ENCODE assay signal across 10 cellular contexts in genomic region chr12:54258286-54258685, GRCh38. TPM values are rescaled to one million over a fixed set of nuclear protein-coding genes. Genes with fewer than 3 reads are reported as not detected.
DNase-seq lines count a peak whose midpoint lies in the region; ATAC-seq and TF ChIP-seq lines count a peak whose summit lies in the region.
"Had no signal": no experiment of that assay in that cellular context is flagged by ENCODE, and none has a peak within 500 bp of the region (broad histone marks: within the 10 kb centered on the region; RNA-seq: fewer than 3 reads in every experiment).

No MANE protein-coding gene starts in this region.

- H3K9me3 Mint-ChIP-seq in activated T-cell treated with anti-CD3 and anti-CD28 coated beads, Interleukin-2, amount 50 U/mL, for 24 hours: no peaks in the 10 kb centered on the region

- H3K36me3 Mint-ChIP-seq in activated T-cell treated with anti-CD3 and anti-CD28 coated beads, Interleukin-2, amount 50 U/mL, for 24 hours (ENCODE audit: low read depth): peaks cover 34% of the 10 kb centered on the region

- TF ChIP-seq CTCF in ascending aorta (IDR thresholded peaks at IDR 0.05) (no peak), colonic mucosa (IDR thresholded peaks at IDR 0.05) (no peak)

- no peaks in the 10 kb centered on the region for H3K27me3 Mint-ChIP-seq in activated T-cell treated with anti-CD3 and anti-CD28 coated beads, Interleukin-2, amount 50 U/mL, for 24 hours

- H3K27ac Mint-ChIP-seq in activated T-cell treated with anti-CD3 and anti-CD28 coated beads, Interleukin-2, amount 50 U/mL, for 24 hours: peak overlapping the region; percentile 19

- no peak overlapping the region for H3K4me3 Mint-ChIP-seq in activated T-cell treated with anti-CD3 and anti-CD28 coated beads, Interleukin-2, amount 50 U/mL, for 24 hours

- H3K27me3 ChIP-seq in ascending aorta (no peaks in the 10 kb centered on the region), iPS-15b (ENCODE audit: control insufficient read depth, insufficient read depth, low read length) (no peaks in the 10 kb centered on the region), thymus (ENCODE audit: control insufficient read depth, insufficient read depth) (no peaks in the 10 kb centered on the region), colonic mucosa (no peaks in the 10 kb centered on the region)

- H3K36me3 ChIP-seq in ascending aorta (peaks cover 2 to 30% of the 10 kb centered on the region in 2 donors), iPS-15b (ENCODE audit: control insufficient read depth, insufficient read depth, low read length) (peaks cover 18% of the 10 kb centered on the region), thymus (ENCODE audit: control insufficient read depth, insufficient read depth) (peaks cover 31% of the 10 kb centered on the region), colonic mucosa (no peaks in the 10 kb centered on the region)

- H3K4me3 ChIP-seq in ascending aorta (peak overlapping the region in 1 of 2 donors; percentile 58), iPS-15b (ENCODE audit: low read depth, low read length) (peak overlapping the region; percentile 55), thymus (ENCODE audit: low read length) (no peak overlapping the region), colonic mucosa (no peak overlapping the region)

- DNase-seq in activated T-cell treated with anti-CD3 and anti-CD28 coated beads, Interleukin-2, amount 50 U/mL, for 24 hours: no peak
- no peak for DNase-seq in activated T-cell treated with anti-CD3 and anti-CD28 coated beads, Interleukin-2, amount 50 U/mL, for 1 hour
- DNase-seq in ascending aorta (ENCODE audit: low spot score in 2 of 2) (no peak), colonic mucosa (no peak), NCI-H187 treated with DMSO at 0.1 percent for 48 hours (lab: John Stamatoyannopoulos, UW) (no peak)
- DNase-seq: KG1; stimulated activated CD4-positive, alpha-beta T cell treated with anti-CD3 and anti-CD28 coated beads, Interleukin-2, amount 100 ng/mL, for 48 hours had no signal

- intact Hi-C loops in ascending aorta (cut with DNase I): loop anchor here (10.0 kb wide), 1 partner anchor 107 kb away; the partner anchor contains the start of gene GPR84
- intact Hi-C loops in colonic mucosa (cut with DNase I): no loop called here

- ATAC-seq in HG02588 (IDR thresholded peaks at IDR 0.05; ENCODE audit: unreplicated experiment): no peak

- H3K9ac ChIP-seq in iPS-15b (ENCODE audit: low read depth, low read length): peak overlapping the region; percentile 26
- no peak overlapping the region for H3K9ac ChIP-seq in colonic mucosa (ENCODE audit: low read depth in 2 of 2, low read length in 2 of 2)

- H3K27ac ChIP-seq in ascending aorta (peak overlapping the region; percentile 68 to 84), thymus (ENCODE audit: low read depth) (peak overlapping the region; percentile 65), colonic mucosa (no peak overlapping the region)

- no peaks in the 10 kb centered on the region for H3K9me3 ChIP-seq in ascending aorta
- no peaks in the 10 kb centered on the region for H3K9me3 ChIP-seq in iPS-15b (ENCODE audit: control insufficient read depth, insufficient read depth, low read length)
- no peaks in the 10 kb centered on the region for H3K9me3 ChIP-seq in thymus (ENCODE audit: control insufficient read depth)
- H3K9me3 ChIP-seq in colonic mucosa: no peaks in the 10 kb centered on the region

- H3K4me1 ChIP-seq in ascending aorta (peaks cover 0 to 36% of the 10 kb centered on the region in 2 donors), iPS-15b (ENCODE audit: control insufficient read depth, insufficient read depth, low read length) (peaks cover 25% of the 10 kb centered on the region), thymus (ENCODE audit: control insufficient read depth, insufficient read depth, low read length) (peaks cover 14% of the 10 kb centered on the region), colonic mucosa (no peaks in the 10 kb centered on the region)

- peaks cover 34% of the 10 kb centered on the region for H3K4me1 Mint-ChIP-seq in activated T-cell treated with anti-CD3 and anti-CD28 coated beads, Interleukin-2, amount 50 U/mL, for 24 hours (ENCODE audit: low read depth)

RNA-seq across cellular contexts. Expression of gene CBX5, which starts 21.6 kb away (rescaled TPM):
- 19.4 TPM for total RNA-seq in ascending aorta
- polyA plus RNA-seq in thymus: 8.4 TPM
- total RNA-seq in colonic mucosa: 10 to 100 TPM; 49.3 to 77.5 TPM

RNA-seq across cellular contexts. Expression of gene HNRNPA1, which starts 22.2 kb away (rescaled TPM):
- 292 TPM for total RNA-seq in ascending aorta
- polyA plus RNA-seq in thymus: 1,267 TPM
- total RNA-seq in colonic mucosa: 1,000 to 10,000 TPM in 1 of 2 donors, 100 to 1,000 TPM in 1; 716 to 1,090 TPM

RNA-seq across cellular contexts. Expression of gene NFE2, which starts 42.5 kb away (rescaled TPM):
- total RNA-seq in ascending aorta (not detected), colonic mucosa (under 1 TPM in 1 of 2 donors, not detected in 1; 0.30 TPM)
- 2.8 TPM for polyA plus RNA-seq in thymus
